Comparison of ENCODE assay signal across 1 cellular context in the genomic region with DNA sequence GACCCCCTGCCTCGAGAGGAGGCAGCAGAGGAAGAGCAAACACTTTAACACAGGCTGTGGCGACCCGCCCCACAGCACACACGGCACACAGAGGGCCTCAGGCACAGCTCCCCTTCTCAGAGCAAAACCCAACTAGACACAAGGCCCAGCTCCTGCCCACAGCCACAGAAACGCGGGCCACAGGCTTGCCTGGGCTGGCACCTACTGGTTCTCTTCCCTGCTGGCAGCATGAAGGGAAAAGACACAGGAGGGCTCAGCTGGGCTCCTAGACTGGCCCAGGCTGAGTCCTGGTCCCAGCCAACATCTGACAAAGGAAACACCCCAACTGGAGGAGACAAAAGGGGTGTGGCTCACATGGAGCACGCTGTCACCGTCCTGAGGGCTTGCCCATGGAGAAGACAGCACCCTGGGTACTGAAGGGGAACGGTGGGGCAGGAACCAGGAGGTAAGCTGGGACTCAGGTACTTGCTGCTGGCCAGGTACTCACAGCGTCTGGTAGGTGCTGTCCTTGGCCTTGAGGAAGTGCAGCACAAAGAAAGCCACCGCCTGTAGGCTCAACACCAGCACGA.
TF ChIP-seq lines count a peak whose summit lies in the region.

No MANE protein-coding gene starts in this region.

TF ChIP-seq in HEK293, 187 proteins besides CTCF, POLR2A, EP300 and RAD21 (continued from another document):
- TF ChIP-seq, protein P1, sequence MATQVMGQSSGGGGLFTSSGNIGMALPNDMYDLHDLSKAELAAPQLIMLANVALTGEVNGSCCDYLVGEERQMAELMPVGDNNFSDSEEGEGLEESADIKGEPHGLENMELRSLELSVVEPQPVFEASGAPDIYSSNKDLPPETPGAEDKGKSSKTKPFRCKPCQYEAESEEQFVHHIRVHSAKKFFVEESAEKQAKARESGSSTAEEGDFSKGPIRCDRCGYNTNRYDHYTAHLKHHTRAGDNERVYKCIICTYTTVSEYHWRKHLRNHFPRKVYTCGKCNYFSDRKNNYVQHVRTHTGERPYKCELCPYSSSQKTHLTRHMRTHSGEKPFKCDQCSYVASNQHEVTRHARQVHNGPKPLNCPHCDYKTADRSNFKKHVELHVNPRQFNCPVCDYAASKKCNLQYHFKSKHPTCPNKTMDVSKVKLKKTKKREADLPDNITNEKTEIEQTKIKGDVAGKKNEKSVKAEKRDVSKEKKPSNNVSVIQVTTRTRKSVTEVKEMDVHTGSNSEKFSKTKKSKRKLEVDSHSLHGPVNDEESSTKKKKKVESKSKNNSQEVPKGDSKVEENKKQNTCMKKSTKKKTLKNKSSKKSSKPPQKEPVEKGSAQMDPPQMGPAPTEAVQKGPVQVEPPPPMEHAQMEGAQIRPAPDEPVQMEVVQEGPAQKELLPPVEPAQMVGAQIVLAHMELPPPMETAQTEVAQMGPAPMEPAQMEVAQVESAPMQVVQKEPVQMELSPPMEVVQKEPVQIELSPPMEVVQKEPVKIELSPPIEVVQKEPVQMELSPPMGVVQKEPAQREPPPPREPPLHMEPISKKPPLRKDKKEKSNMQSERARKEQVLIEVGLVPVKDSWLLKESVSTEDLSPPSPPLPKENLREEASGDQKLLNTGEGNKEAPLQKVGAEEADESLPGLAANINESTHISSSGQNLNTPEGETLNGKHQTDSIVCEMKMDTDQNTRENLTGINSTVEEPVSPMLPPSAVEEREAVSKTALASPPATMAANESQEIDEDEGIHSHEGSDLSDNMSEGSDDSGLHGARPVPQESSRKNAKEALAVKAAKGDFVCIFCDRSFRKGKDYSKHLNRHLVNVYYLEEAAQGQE (tag by site-specific recombination; IDR thresholded peaks at IDR 0.05): no peak
- no peak for TF ChIP-seq ZNF10 (tag by site-specific recombination; IDR thresholded peaks at IDR 0.05)
